In the genomic region with DNA sequence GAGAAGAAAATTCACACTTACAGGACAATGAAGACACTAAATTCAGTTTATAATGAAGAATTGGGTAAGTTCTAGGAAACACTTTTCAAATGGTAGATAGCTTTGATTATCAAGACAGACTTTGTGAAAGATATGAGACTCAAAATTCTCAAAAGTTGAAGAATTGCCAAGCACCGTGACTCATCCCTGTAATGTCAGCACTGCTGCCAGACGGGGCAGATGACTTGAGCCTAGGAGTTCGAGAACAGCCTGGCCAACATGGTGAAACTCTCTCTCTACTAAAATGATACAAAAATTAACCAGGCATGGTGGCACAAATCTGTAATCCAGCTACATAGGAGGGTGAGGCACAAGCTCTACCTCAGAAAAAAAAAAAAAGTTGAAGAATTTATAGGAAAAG, we compare ENCODE assay signal across 21 cellular contexts.
"Had no signal": no experiment of that assay in that cellular context is flagged by ENCODE, and none has a peak within 500 bp of the region (broad histone marks: within the 10 kb centered on the region; RNA-seq: fewer than 3 reads in every experiment).

No MANE protein-coding gene starts in this region.

- DNase-seq: activated B cell treated with CpG ODN at 0.5 μM for 24 hours; activated CD4-positive, alpha-beta T cell treated with anti-CD3 and anti-CD28 coated beads for 48 hours; activated CD8-positive, alpha-beta T cell treated with anti-CD3 and anti-CD28 coated beads for 36 hours; activated effector memory CD4-positive, alpha-beta T cell treated with anti-CD3 and anti-CD28 coated beads, Interleukin-2, amount 50 U/mL, for 16 hours; activated T-cell treated with anti-CD3 and anti-CD28 coated beads, Interleukin-2, amount 50 U/mL, for 48 hours; amniotic stem cell; body of pancreas; caudate nucleus; cortex of kidney; effector CD4-positive, alpha-beta T cell; head of caudate nucleus; left colon; naive thymus-derived CD4-positive, alpha-beta T cell; ovary; right lobe of liver; stimulated activated CD4-positive, alpha-beta T cell treated with anti-CD3 and anti-CD28 coated beads, Interleukin-4, amount 100 ng/mL, for 4 hours; stimulated activated CD8-positive, alpha-beta memory T cell treated with anti-CD3 and anti-CD28 coated beads, Interleukin-4, amount 100 ng/mL, for 48 hours; stimulated activated naive CD8-positive, alpha-beta T cell treated with anti-CD3 and anti-CD28 coated beads, Interleukin-15, Interleukin-2, amounts not matched to agents 100 U/mL and 50 U/mL, for 24 hours; trophoblast cell had no signal

- H3K27me3 ChIP-seq: body of pancreas, ovary, right lobe of liver had no signal

- H3K36me3 ChIP-seq: ovary, right lobe of liver had no signal

- H3K27me3 Mint-ChIP-seq: activated B cell treated with CpG ODN at 0.5 μM for 24 hours; activated CD8-positive, alpha-beta T cell treated with anti-CD3 and anti-CD28 coated beads for 36 hours; activated naive CD4-positive, alpha-beta T cell treated with anti-CD3 and anti-CD28 coated beads, Interleukin-2, amount 50 U/mL, for 24 hours; naive thymus-derived CD4-positive, alpha-beta T cell had no signal

- H3K27ac ChIP-seq: body of pancreas, ovary, right lobe of liver had no signal

- H3K4me3 Mint-ChIP-seq: activated B cell treated with CpG ODN at 0.5 μM for 24 hours; activated CD8-positive, alpha-beta T cell treated with anti-CD3 and anti-CD28 coated beads for 36 hours; activated naive CD4-positive, alpha-beta T cell treated with anti-CD3 and anti-CD28 coated beads, Interleukin-2, amount 50 U/mL, for 24 hours; naive thymus-derived CD4-positive, alpha-beta T cell had no signal

- H3K4me1 Mint-ChIP-seq: activated B cell treated with CpG ODN at 0.5 μM for 24 hours; activated naive CD4-positive, alpha-beta T cell treated with anti-CD3 and anti-CD28 coated beads, Interleukin-2, amount 50 U/mL, for 24 hours; naive thymus-derived CD4-positive, alpha-beta T cell had no signal

- H3K9me3 ChIP-seq: body of pancreas, ovary, right lobe of liver had no signal

- ATAC-seq: activated CD8-positive, alpha-beta T cell treated with anti-CD3 and anti-CD28 coated beads for 36 hours; body of pancreas; left colon; naive thymus-derived CD4-positive, alpha-beta T cell; right lobe of liver; stimulated activated naive CD8-positive, alpha-beta T cell treated with anti-CD3 and anti-CD28 coated beads, Interleukin-15, Interleukin-2, amounts not matched to agents 100 U/mL and 50 U/mL, for 24 hours had no signal

- H3K36me3 Mint-ChIP-seq: activated naive CD4-positive, alpha-beta T cell treated with anti-CD3 and anti-CD28 coated beads, Interleukin-2, amount 50 U/mL, for 24 hours; naive thymus-derived CD4-positive, alpha-beta T cell had no signal

- H3K27ac Mint-ChIP-seq: activated B cell treated with CpG ODN at 0.5 μM for 24 hours; activated CD8-positive, alpha-beta T cell treated with anti-CD3 and anti-CD28 coated beads for 36 hours; activated naive CD4-positive, alpha-beta T cell treated with anti-CD3 and anti-CD28 coated beads, Interleukin-2, amount 50 U/mL, for 24 hours; naive thymus-derived CD4-positive, alpha-beta T cell had no signal

- H3K4me1 ChIP-seq: body of pancreas, right lobe of liver had no signal

- H3K4me2 ChIP-seq: smooth muscle cell had no signal

- H3K4me3 ChIP-seq: body of pancreas, ovary, right lobe of liver, smooth muscle cell had no signal
